8 cellular contexts compared by ENCODE assay signal in genomic region chr9:128657344-128657704, GRCh38. TPM values are rescaled to one million over a fixed set of nuclear protein-coding genes. Genes with fewer than 3 reads are reported as not detected.
DNase-seq lines count a peak whose midpoint lies in the region; ATAC-seq and TF ChIP-seq lines count a peak whose summit lies in the region.

No MANE protein-coding gene starts in this region.

- H3K27ac ChIP-seq in 22Rv1 (peak overlapping the region; percentile 98), KMS-11 (peak overlapping the region; percentile 100), mammary epithelial cell (ENCODE audit: insufficient read depth, low read depth, low read length) (peak overlapping the region; percentile 97)

- in situ Hi-C loops in mammary epithelial cell (cut with MboI; ENCODE audit: low sequenced_read_pairs in 2 of 2) = no loop called here

- H3K9me3 Mint-ChIP-seq in naive thymus-derived CD8-positive, alpha-beta T cell = no peaks in the 10 kb centered on the region

- H3K4me3 Mint-ChIP-seq in naive thymus-derived CD8-positive, alpha-beta T cell = peak overlapping the region; percentile 90 to 97 (median 94)

- H3K4me3 ChIP-seq in KMS-11 (IDR thresholded peaks at IDR 0.05; ENCODE audit: insufficient read depth, low read depth, low read length) (no peak overlapping the region), mammary epithelial cell (replicated peaks in 1 of 3; ENCODE audit: insufficient read depth in 1 of 3, low read depth in 2 of 3, low read length in 3 of 3) (peak overlapping the region in 1 of 3 experiments; percentile 54)

- H3K9ac ChIP-seq in KMS-11 (peak overlapping the region; percentile 100), mammary epithelial cell (ENCODE audit: insufficient read depth, low read length) (peak overlapping the region; percentile 95)

- no TSS peak for BruUV-seq in mammary epithelial cell (replicated peaks; lab: Mats Ljungman, UMichigan)

- H3K79me2 ChIP-seq in KMS-11 (ENCODE audit: insufficient read depth, low read depth) (no peaks in the 10 kb centered on the region), mammary epithelial cell (ENCODE audit: insufficient read depth, low read length) (peaks cover 13% of the 10 kb centered on the region)

- H3K4me1 Mint-ChIP-seq in naive thymus-derived CD8-positive, alpha-beta T cell = peaks cover 0 to 17% (median 3%) of the 10 kb centered on the region in 4 donors

- dilution Hi-C loops in mammary epithelial cell (cut with HindIII; ENCODE audit: low sequenced_read_pairs) = no loop called here

- H3K4me1 ChIP-seq in KMS-11 (ENCODE audit: low read depth, poor library complexity, severe bottlenecking) = peaks cover 8% of the 10 kb centered on the region
- peaks cover 5% of the 10 kb centered on the region for H3K4me1 ChIP-seq in mammary epithelial cell (ENCODE audit: insufficient read depth, low read length)

- no peaks in the 10 kb centered on the region for H4K20me1 ChIP-seq in KMS-11 (ENCODE audit: insufficient read depth)
- H4K20me1 ChIP-seq in mammary epithelial cell (ENCODE audit: insufficient read depth, low read length) = no peaks in the 10 kb centered on the region

- TF ChIP-seq CTCF in 22Rv1 (IDR thresholded peaks at IDR 0.05) (no peak), KMS-11 (conservative IDR thresholded peaks at IDR 0.05; ENCODE audit: low read depth, low read length) (no peak), mammary epithelial cell (conservative IDR thresholded peaks at IDR 0.05 in 1 of 2, IDR thresholded peaks at IDR 0.05 in 1 of 2; ENCODE audit: extremely low read depth in 1 of 2, insufficient read depth in 1 of 2, low read depth in 1 of 2, low read length in 2 of 2) (no peak)

- H2AFZ ChIP-seq in KMS-11 (ENCODE audit: low read depth) (peak overlapping the region; percentile 90), mammary epithelial cell (ENCODE audit: low read depth, low read length) (peak overlapping the region; percentile 95)

- H3K27me3 ChIP-seq in KMS-11 (ENCODE audit: insufficient read depth, low read depth) (no peaks in the 10 kb centered on the region), mammary epithelial cell (ENCODE audit: insufficient read depth, low read length) (no peaks in the 10 kb centered on the region)

- CTCF ChIA-PET in mammary epithelial cell (lab: Charles Lee; ENCODE audit: low non-redundant PET) = no interaction called here

- H3K36me3 ChIP-seq in KMS-11 (ENCODE audit: insufficient read depth) = no peaks in the 10 kb centered on the region
- H3K36me3 ChIP-seq in mammary epithelial cell (ENCODE audit: insufficient read depth, low read length) = no peaks in the 10 kb centered on the region

- no peaks in the 10 kb centered on the region for H3K27me3 Mint-ChIP-seq in naive thymus-derived CD8-positive, alpha-beta T cell

- POLR2A ChIA-PET in naive thymus-derived CD8-positive, alpha-beta T cell (lab: Charles Lee) = interaction anchor here (0.9 to 4.9 kb wide), 6 partner anchors 9 to 172 kb away, joined by 3 to 34 read pairs (median 5); partner anchors contain the start of genes SET, SPOUT1 and ZDHHC12

- no peaks in the 10 kb centered on the region for H3K36me3 Mint-ChIP-seq in naive thymus-derived CD8-positive, alpha-beta T cell

- 92% methylated on average over 13 of the region's 13 CpGs for WGBS in mammary epithelial cell (ENCODE audit: low coverage, missing lambda C conversion rate)

- H3K4me2 ChIP-seq in KMS-11 = peak overlapping the region; percentile 52
- H3K4me2 ChIP-seq in mammary epithelial cell (ENCODE audit: insufficient read depth, low read depth, low read length) = peak overlapping the region; percentile 83

- DNase-seq in mammary epithelial cell (no peak), medulla oblongata (ENCODE audit: extremely low spot score) (no peak), SKM-1 treated with dmso at 0.1 percent for 144 hours (lab: John Stamatoyannopoulos, UW; ENCODE audit: unreplicated experiment) (no peak), 8988T (no peak)
- DNase-seq in naive thymus-derived CD8-positive, alpha-beta T cell = no peak

- H3K9me3 ChIP-seq in mammary epithelial cell (replicated peaks; ENCODE audit: insufficient read depth, low read length) = no peaks in the 10 kb centered on the region

- no peak for ATAC-seq in naive thymus-derived CD8-positive, alpha-beta T cell
- no peak for ATAC-seq in GM21786 (IDR thresholded peaks at IDR 0.05; ENCODE audit: unreplicated experiment)

- intact Hi-C loops in mammary epithelial cell (cut with micrococcal nuclease) = loop anchor here (2.0 to 5.0 kb wide), 3 partner anchors 27 to 161 kb away; partner anchors contain the start of genes ENDOG and PKN3

- peak overlapping the region; percentile 96 to 100 (median 99) for H3K27ac Mint-ChIP-seq in naive thymus-derived CD8-positive, alpha-beta T cell

RNA-seq across cellular contexts. Expression of gene DYNC2I2, which starts 0.7 kb away (rescaled TPM):
- total RNA-seq in mammary epithelial cell = 10 to 100 TPM; 28.5 to 54.4 TPM
- 60.7 TPM for polyA plus RNA-seq in mammary epithelial cell
- 46.9 TPM for polyA minus RNA-seq in mammary epithelial cell
- total RNA-seq in naive thymus-derived CD8-positive, alpha-beta T cell = 1 to 10 TPM; 6.0 to 8.3 TPM
- 1 to 10 TPM; 2.7 to 4.1 (median 3.9) TPM for polyA plus RNA-seq in naive thymus-derived CD8-positive, alpha-beta T cell

RNA-seq across cellular contexts. Expression of gene SET, which starts 31.7 kb away (rescaled TPM):
- total RNA-seq in mammary epithelial cell = 100 to 1,000 TPM; 282 to 484 TPM
- 136 TPM for polyA plus RNA-seq in mammary epithelial cell
- 116 TPM for polyA minus RNA-seq in mammary epithelial cell
- total RNA-seq in naive thymus-derived CD8-positive, alpha-beta T cell = 100 to 1,000 TPM; 314 to 325 TPM
- 100 to 1,000 TPM; 179 to 229 (median 209) TPM for polyA plus RNA-seq in naive thymus-derived CD8-positive, alpha-beta T cell

RNA-seq across cellular contexts. Expression of gene PKN3, which starts 45.0 kb away (rescaled TPM):
- 1 to 10 TPM in 1 of 2 donors, under 1 TPM in 1; 0.33 to 2.1 TPM for total RNA-seq in mammary epithelial cell
- 2.1 TPM for polyA plus RNA-seq in mammary epithelial cell
- 0.41 TPM for polyA minus RNA-seq in mammary epithelial cell
- total RNA-seq in naive thymus-derived CD8-positive, alpha-beta T cell = 1 to 10 TPM; 1.8 to 2.2 TPM
- 1 to 10 TPM in 2 of 3 donors, under 1 TPM in 1; 0.98 to 1.5 (median 1.0) TPM for polyA plus RNA-seq in naive thymus-derived CD8-positive, alpha-beta T cell
